Comparison of ENCODE assay signal across 26 cellular contexts in genomic region chr3:128433630-128434185, GRCh38. TPM values are rescaled to one million over a fixed set of nuclear protein-coding genes. Genes with fewer than 3 reads are reported as not detected.
A peak's percentile ranks its signal among the peaks of the same experiment; 100 is the strongest.
DNase-seq lines count a peak whose midpoint lies in the region; ATAC-seq, FAIRE-seq and TF ChIP-seq lines count a peak whose summit lies in the region.
"Had no signal": no experiment of that assay in that cellular context is flagged by ENCODE, and none has a peak within 500 bp of the region (broad histone marks: within the 10 kb centered on the region; RNA-seq: fewer than 3 reads in every experiment).

No MANE protein-coding gene starts in this region.

- peak; percentile 96 for DNase-seq in ELF-1 (ENCODE audit: low read depth, low spot score)
- DNase-seq in H1 (ENCODE audit: low read depth in 1 of 2, low spot score in 2 of 2), result no peak
- DNase-seq in neural crest cell (ENCODE audit: low read depth, low spot score), result no peak
- no peak for DNase-seq in aorta
- DNase-seq in NCI-H1694 treated with DMSO at 0.1 percent for 48 hours (lab: John Stamatoyannopoulos, UW), result no peak
- DNase-seq in substantia nigra (lab: John Stamatoyannopoulos, UW), result no peak
- DNase-seq in AG08395 (ENCODE audit: low spot score), result no peak
- DNase-seq: activated CD4-positive, alpha-beta memory T cell treated with anti-CD3 and anti-CD28 coated beads, Interleukin-2, amount 10 ng/mL, durations not matched to agents 7 days and 5 days; activated naive CD4-positive, alpha-beta T cell treated with anti-CD3 and anti-CD28 coated beads for 36 hours; activated T-cell treated with anti-CD3 and anti-CD28 coated beads, Interleukin-2, amount 50 U/mL, for 1 hour; CD8-positive, alpha-beta T cell; kidney glomerular epithelial cell; mesenchymal stem cell; natural killer cell; NCI-H187; NCI-H748 treated with DMSO at 0.1 percent for 48 hours; T-helper 2 cell had no signal

- intact Hi-C loops in aorta (cut with DNase I), result loop anchor here in 1 of 2 donors (5.0 kb wide), 1 partner anchor 54 kb away; no protein-coding TSS in a partner anchor

- H3K27ac Mint-ChIP-seq in neural crest cell (ENCODE audit: unreplicated experiment), result no peak overlapping the region
- H3K27ac Mint-ChIP-seq: activated CD4-positive, alpha-beta memory T cell treated with anti-CD3 and anti-CD28 coated beads, Interleukin-2, amount 10 ng/mL, durations not matched to agents 7 days and 5 days; activated naive CD4-positive, alpha-beta T cell treated with anti-CD3 and anti-CD28 coated beads for 36 hours; CD8-positive, alpha-beta T cell; natural killer cell had no signal

- peak overlapping the region; percentile 58; the same call in 1 of the 2 replicates for H3K4me3 ChIP-seq in HUES6 (ENCODE audit: low read depth, low read length)
- peak overlapping the region in 1 of 4 experiments; percentile 62; a peak in 1 of 8 replicates for H3K4me3 ChIP-seq in H1 (ENCODE audit: extremely low read depth in 1 of 4, insufficient read depth in 2 of 4, low read depth in 3 of 4, low read length in 4 of 4)
- H3K4me3 ChIP-seq in aorta (ENCODE audit: low read length in 2 of 2), result no peak overlapping the region
- H3K4me3 ChIP-seq: hepatocyte had no signal

- TF ChIP-seq CTCF in H1 (IDR thresholded peaks at IDR 0.05; ENCODE audit: control extremely low read depth in 1 of 3, insufficient read depth in 1 of 3, low read depth in 1 of 3, low read length in 3 of 3) (no peak), neural crest cell (conservative IDR thresholded peaks at IDR 0.05) (no peak)

- POLR2A ChIA-PET in H1 (lab: Charles Lee; ENCODE audit: partially characterized antibody), result interaction anchor here (1.0 to 2.5 kb wide), 5 partner anchors 12 to 134 kb away, joined by 3 to 5 read pairs (median 3); no protein-coding TSS in a partner anchor

- H3K14ac ChIP-seq in H1 (ENCODE audit: insufficient read length), result no peak overlapping the region

- H3K4ac ChIP-seq in H1 (replicated peaks; ENCODE audit: insufficient read length, low read depth, low read length), result peak overlapping the region; percentile 94

- H3K36me3 ChIP-seq in HUES6 (ENCODE audit: control insufficient read depth, insufficient read depth, low read length) (no peaks in the 10 kb centered on the region), H1 (ENCODE audit: control insufficient read depth in 2 of 4, insufficient read depth in 4 of 4, low read length in 3 of 4) (no peaks in the 10 kb centered on the region), aorta (ENCODE audit: control insufficient read depth in 1 of 2, insufficient read depth in 2 of 2, low read length in 1 of 2) (no peaks in the 10 kb centered on the region)
- H3K36me3 ChIP-seq: tibial nerve had no signal

- no peaks in the 10 kb centered on the region for H3K9me3 Mint-ChIP-seq in neural crest cell
- H3K9me3 Mint-ChIP-seq: activated CD4-positive, alpha-beta memory T cell treated with anti-CD3 and anti-CD28 coated beads, Interleukin-2, amount 10 ng/mL, durations not matched to agents 7 days and 5 days; activated naive CD4-positive, alpha-beta T cell treated with anti-CD3 and anti-CD28 coated beads for 36 hours; CD8-positive, alpha-beta T cell; natural killer cell had no signal

- H2BK12ac ChIP-seq in H1 (ENCODE audit: low read depth, low read length), result peak overlapping the region; percentile 99; the same call in 1 of the 2 replicates

- H3K27ac ChIP-seq in HUES6 (ENCODE audit: low read depth, low read length) (no peak overlapping the region), H1 (ENCODE audit: low read depth, low read length) (no peak overlapping the region), aorta (ENCODE audit: low read depth in 1 of 2, low read length in 2 of 2) (no peak overlapping the region), substantia nigra (ENCODE audit: low read depth, low read length, poor library complexity, severe bottlenecking) (no peak overlapping the region)
- H3K27ac ChIP-seq: hepatocyte, HL-60, tibial nerve had no signal

- no peaks in the 10 kb centered on the region for H3K9me3 ChIP-seq in HUES6 (ENCODE audit: control insufficient read depth, insufficient read depth, low read depth, low read length)
- H3K9me3 ChIP-seq in H1 (ENCODE audit: insufficient read depth in 2 of 2, low read depth in 1 of 2, low read length in 1 of 2), result no peaks in the 10 kb centered on the region
- no peaks in the 10 kb centered on the region for H3K9me3 ChIP-seq in aorta (ENCODE audit: control insufficient read depth, low read length)
- H3K9me3 ChIP-seq: tibial nerve had no signal

- CTCF ChIA-PET in H1 (lab: Charles Lee; ENCODE audit: partially characterized antibody), result interaction anchor here (0.9 to 12.6 kb wide), 8 partner anchors 8 to 157 kb away, joined by 3 to 144 read pairs (median 6); partner anchors contain the start of gene DNAJB8

- TF ChIP-seq POLR2A in H1 (IDR thresholded peaks at IDR 0.05; ENCODE audit: control extremely low read depth in 1 of 2, low read depth in 2 of 2, low read length in 2 of 2), result no peak

- H2BK5ac ChIP-seq in H1 (ENCODE audit: low read depth, low read length), result peak overlapping the region; percentile 93; the same call in 1 of the 2 replicates

- H3K4me1 ChIP-seq in HUES6 (ENCODE audit: control insufficient read depth, insufficient read depth, low read length), result peaks cover 46% of the 10 kb centered on the region
- peaks cover 6 to 39% (median 30%) of the 10 kb centered on the region in 4 experiments for H3K4me1 ChIP-seq in H1 (replicated peaks in 1 of 4; ENCODE audit: control insufficient read depth in 3 of 4, insufficient read depth in 4 of 4, low read length in 3 of 4)
- H3K4me1 ChIP-seq in aorta (ENCODE audit: control insufficient read depth in 1 of 2, insufficient read depth in 2 of 2, low read length in 2 of 2), result no peaks in the 10 kb centered on the region

- H2BK15ac ChIP-seq in H1 (ENCODE audit: low read length), result peak overlapping the region; percentile 61; the same call in 1 of the 2 replicates

- H3K23ac ChIP-seq in H1 (ENCODE audit: insufficient read length), result no peak overlapping the region

- H4K5ac ChIP-seq in H1 (ENCODE audit: insufficient read length, low read depth, low read length), result no peak overlapping the region

- peak overlapping the region; percentile 97 for H4K91ac ChIP-seq in H1 (replicated peaks; ENCODE audit: insufficient read length, low read length)

- peaks cover 67% of the 10 kb centered on the region for H3K27me3 ChIP-seq in HUES6 (ENCODE audit: control insufficient read depth, insufficient read depth, low read length)
- H3K27me3 ChIP-seq in H1 (replicated peaks in 1 of 4; ENCODE audit: control insufficient read depth in 3 of 4, extremely low read depth in 1 of 4, insufficient read depth in 3 of 4, low read length in 3 of 4), result peaks cover 9 to 51% (median 44%) of the 10 kb centered on the region in 4 experiments
- no peaks in the 10 kb centered on the region for H3K27me3 ChIP-seq in aorta (ENCODE audit: control insufficient read depth in 1 of 2, insufficient read depth in 2 of 2, low read length in 1 of 2)

- H3K18ac ChIP-seq in H1 (ENCODE audit: extremely low read depth, low read length), result peak overlapping the region; percentile 80

- H3K4me3 Mint-ChIP-seq in neural crest cell, result peak overlapping the region; percentile 35
- H3K4me3 Mint-ChIP-seq: activated CD4-positive, alpha-beta memory T cell treated with anti-CD3 and anti-CD28 coated beads, Interleukin-2, amount 10 ng/mL, durations not matched to agents 7 days and 5 days; activated naive CD4-positive, alpha-beta T cell treated with anti-CD3 and anti-CD28 coated beads for 36 hours; natural killer cell had no signal

- H2AK5ac ChIP-seq in H1 (ENCODE audit: low read depth, low read length), result peak overlapping the region; percentile 96

- H2BK20ac ChIP-seq in H1 (ENCODE audit: low read length), result peak overlapping the region; percentile 99

- peak overlapping the region; percentile 69 for H2BK120ac ChIP-seq in H1 (replicated peaks; ENCODE audit: low read depth, low read length)

- WGBS in H1 (ENCODE audit: extremely low coverage in 1 of 2, insufficient coverage in 1 of 2, insufficient read length in 1 of 2, insufficient replicate concordance in 2 of 2, low coverage in 1 of 2, low lambda C conversion rate in 2 of 2, missing lambda C conversion rate in 1 of 2), 2 experiments, result 46% methylated on average over 8 of the region's 8 CpGs; no CpG with 5 or more reads in 1 of the 2 experiments
- WGBS in aorta, 2 donors, result 82 to 85% methylated on average over 8 of the region's 8 CpGs

- TF ChIP-seq EP300 in H1 (IDR thresholded peaks at IDR 0.05; ENCODE audit: borderline replicate concordance in 1 of 2, low read depth in 2 of 2, low read length in 2 of 2), result no peak

- no peaks in the 10 kb centered on the region for H3K79me2 ChIP-seq in H1 (ENCODE audit: control insufficient read depth in 1 of 2, insufficient read depth in 2 of 2, low read length in 2 of 2)
- H3K79me2 ChIP-seq: hepatocyte had no signal

- peaks cover 14% of the 10 kb centered on the region for H3K4me1 Mint-ChIP-seq in neural crest cell

- peak overlapping the region; percentile 74 for H3K9ac ChIP-seq in HUES6 (ENCODE audit: low read length)
- H3K9ac ChIP-seq in H1 (replicated peaks in 1 of 4; ENCODE audit: extremely low read depth in 1 of 4, low read depth in 3 of 4, low read length in 3 of 4), result no peak overlapping the region

- peaks cover 2 to 6% of the 10 kb centered on the region in 2 experiments for H4K20me1 ChIP-seq in H1 (replicated peaks in 1 of 2; ENCODE audit: control insufficient read depth in 1 of 2, insufficient read depth in 2 of 2, low read length in 2 of 2)

- H3K27me3 Mint-ChIP-seq in neural crest cell (ENCODE audit: low read depth), result peaks cover 87% of the 10 kb centered on the region

- no peak overlapping the region for H2AFZ ChIP-seq in H1 (ENCODE audit: low read length)

- ATAC-seq in aorta (ENCODE audit: low FRiP score), result no peak
- ATAC-seq: CD8-positive, alpha-beta T cell; natural killer cell; stimulated activated naive CD8-positive, alpha-beta T cell treated with anti-CD3 and anti-CD28 coated beads, Interleukin-15, Interleukin-2, amounts not matched to agents 100 U/mL and 50 U/mL, for 24 hours had no signal

- H3K23me2 ChIP-seq in H1 (ENCODE audit: low read depth, low read length), result peaks cover 9% of the 10 kb centered on the region; the same call in 1 of the 2 replicates

- FAIRE-seq in H1 (lab: Jason Lieb, UNC), result no peak

- H3K79me1 ChIP-seq in H1 (ENCODE audit: low read depth, low read length), result no peaks in the 10 kb centered on the region

- no peaks in the 10 kb centered on the region for H3K36me3 Mint-ChIP-seq in neural crest cell (ENCODE audit: low read depth)
- H3K36me3 Mint-ChIP-seq: CD8-positive, alpha-beta T cell; natural killer cell had no signal

- no peak overlapping the region for H3K56ac ChIP-seq in H1 (replicated peaks; ENCODE audit: insufficient read length, low read depth, low read length)

- no peak for TF ChIP-seq RAD21 in H1 (IDR thresholded peaks at IDR 0.05 in 1 of 2, conservative IDR thresholded peaks at IDR 0.05 in 1 of 2; ENCODE audit: low read depth in 2 of 2, low read length in 2 of 2)

- H3K4me2 ChIP-seq in H1 (ENCODE audit: insufficient read depth in 1 of 2, low read depth in 2 of 2, low read length in 2 of 2), result peak overlapping the region; percentile 95 to 100; a peak in 3 of 4 replicates

- peak overlapping the region; percentile 89; the same call in 1 of the 2 replicates for H4K8ac ChIP-seq in H1 (ENCODE audit: extremely low read depth, insufficient read depth, low read length)

RNA-seq across cellular contexts. Expression of gene DNAJB8, which starts 33.0 kb away (rescaled TPM):
- not detected in 2 replicates for total RNA-seq in H1 (2021; fragmentation: NEBNext Ultra II Directional; extraction: Animal tissue kit (Norgen Biotek cat#: 25700))
- polyA plus RNA-seq in H1 (2011; rRNA removed), result not detected in 2 replicates
- polyA plus RNA-seq in H1 (2011; cell fraction: cytosol; rRNA removed), result not detected
- not detected for polyA plus RNA-seq in H1 (2011; cell fraction: nucleus; rRNA removed)
- not detected in 4 replicates for polyA plus RNA-seq in H1 (2012, experiment 1 of 2)
- polyA plus RNA-seq in H1 (2012, experiment 2 of 2), result not detected
- polyA plus RNA-seq in H1 (2013, experiment 1 of 2), result not detected
- not detected for polyA plus RNA-seq in H1 (2013, experiment 2 of 2)
- polyA minus RNA-seq in H1 (2011; rRNA and poly(A)+ RNA removed), result not detected in 2 replicates
- polyA minus RNA-seq in H1 (2011; cell fraction: cytosol; rRNA and poly(A)+ RNA removed), result not detected
- not detected for polyA minus RNA-seq in H1 (2011; cell fraction: nucleus; rRNA and poly(A)+ RNA removed)
- not detected in 2 replicates for total RNA-seq in neural crest cell
- not detected for total RNA-seq in aorta
- polyA plus RNA-seq in aorta, result not detected
- total RNA-seq: activated CD4-positive, alpha-beta memory T cell treated with anti-CD3 and anti-CD28 coated beads, Interleukin-2, amount 10 ng/mL, durations not matched to agents 7 days and 5 days; activated naive CD4-positive, alpha-beta T cell treated with anti-CD3 and anti-CD28 coated beads for 36 hours; CD8-positive, alpha-beta T cell; dermis microvascular lymphatic vessel endothelial cell; hepatocyte; natural killer cell; posterior vena cava; SK-MEL-5; skeletal muscle tissue; tibial nerve had no signal
- polyA plus RNA-seq: hepatocyte had no signal

RNA-seq across cellular contexts. Expression of gene GATA2, which starts 59.3 kb away (rescaled TPM):
- 0.30 and 0.40 TPM in 2 replicates for total RNA-seq in H1 (2021; fragmentation: NEBNext Ultra II Directional; extraction: Animal tissue kit (Norgen Biotek cat#: 25700))
- polyA plus RNA-seq in H1 (2011; rRNA removed) (0.03 and 0.22 TPM in 2 replicates), aorta (1 to 10 TPM; 2.1 to 3.4 TPM)
- polyA plus RNA-seq in H1 (2011; cell fraction: cytosol; rRNA removed), result 0.17 TPM
- polyA plus RNA-seq in H1 (2011; cell fraction: nucleus; rRNA removed), result 0.23 TPM
- polyA plus RNA-seq in H1 (2012, experiment 1 of 2), result 0.12 to 0.23 TPM in 2 of 4 replicates, not detected in the others
- 0.17 TPM for polyA plus RNA-seq in H1 (2012, experiment 2 of 2)
- 0.08 TPM for polyA plus RNA-seq in H1 (2013, experiment 1 of 2)
- polyA plus RNA-seq in H1 (2013, experiment 2 of 2), result 0.17 TPM
- polyA minus RNA-seq in H1 (2011; rRNA and poly(A)+ RNA removed), result 0.09 and 0.12 TPM in 2 replicates
- polyA minus RNA-seq in H1 (2011; cell fraction: cytosol; rRNA and poly(A)+ RNA removed), result 2.0 TPM
- 0.40 TPM for polyA minus RNA-seq in H1 (2011; cell fraction: nucleus; rRNA and poly(A)+ RNA removed)
- total RNA-seq in neural crest cell (0.30 and 0.52 TPM in 2 replicates), aorta (10 to 100 TPM; 12.5 to 39.5 TPM)
